ENCODE assay signal across 1 cellular context in the genomic region with DNA sequence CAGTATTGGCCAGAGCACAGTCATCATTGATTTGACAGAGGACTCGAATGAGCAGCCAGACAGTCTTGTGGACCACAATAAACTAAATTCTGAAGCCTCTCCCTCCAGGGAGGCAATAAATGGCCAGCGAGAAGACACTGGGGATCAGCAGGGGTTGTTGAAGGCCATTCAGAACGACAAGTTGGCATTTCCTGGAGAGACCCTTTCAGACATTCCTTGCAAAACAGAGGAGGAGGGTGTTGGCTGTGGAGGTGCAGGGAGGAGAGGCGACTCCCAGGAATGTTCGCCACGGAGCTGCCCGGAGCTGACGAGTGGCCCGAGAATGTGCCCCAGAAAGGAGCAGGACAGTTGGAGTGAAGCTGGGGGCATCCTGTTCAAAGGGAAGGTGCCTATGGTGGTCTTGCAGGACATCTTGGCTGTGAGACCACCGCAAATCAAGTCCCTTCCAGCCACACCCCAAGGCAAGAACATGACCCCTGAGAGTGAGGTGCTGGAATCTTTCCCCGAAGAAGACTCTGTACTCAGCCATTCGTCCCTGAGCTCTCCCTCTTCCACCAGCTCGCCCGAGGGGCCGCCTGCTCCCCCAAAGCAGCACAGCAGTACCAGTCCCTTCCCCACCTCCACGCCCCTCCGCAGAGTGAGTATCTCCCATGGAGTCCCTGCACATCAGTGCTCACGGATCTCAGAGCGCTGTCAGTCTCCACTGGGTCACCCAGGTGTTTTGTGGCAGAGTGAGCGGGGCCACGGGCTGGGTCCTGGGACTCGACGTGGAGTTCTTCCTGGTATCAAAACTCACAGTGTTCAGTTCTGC.
TF ChIP-seq lines count a peak whose summit lies in the region.

No MANE protein-coding gene starts in this region.

TF ChIP-seq in HepG2, 621 proteins besides CTCF, POLR2A, EP300 and RAD21 (continued from another document):
- TF ChIP-seq, protein P1, sequence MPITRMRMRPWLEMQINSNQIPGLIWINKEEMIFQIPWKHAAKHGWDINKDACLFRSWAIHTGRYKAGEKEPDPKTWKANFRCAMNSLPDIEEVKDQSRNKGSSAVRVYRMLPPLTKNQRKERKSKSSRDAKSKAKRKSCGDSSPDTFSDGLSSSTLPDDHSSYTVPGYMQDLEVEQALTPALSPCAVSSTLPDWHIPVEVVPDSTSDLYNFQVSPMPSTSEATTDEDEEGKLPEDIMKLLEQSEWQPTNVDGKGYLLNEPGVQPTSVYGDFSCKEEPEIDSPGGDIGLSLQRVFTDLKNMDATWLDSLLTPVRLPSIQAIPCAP (CRISPR knock-in tag; IDR thresholded peaks at IDR 0.05; ENCODE audit: low read depth): no peak
- TF ChIP-seq, protein P2, sequence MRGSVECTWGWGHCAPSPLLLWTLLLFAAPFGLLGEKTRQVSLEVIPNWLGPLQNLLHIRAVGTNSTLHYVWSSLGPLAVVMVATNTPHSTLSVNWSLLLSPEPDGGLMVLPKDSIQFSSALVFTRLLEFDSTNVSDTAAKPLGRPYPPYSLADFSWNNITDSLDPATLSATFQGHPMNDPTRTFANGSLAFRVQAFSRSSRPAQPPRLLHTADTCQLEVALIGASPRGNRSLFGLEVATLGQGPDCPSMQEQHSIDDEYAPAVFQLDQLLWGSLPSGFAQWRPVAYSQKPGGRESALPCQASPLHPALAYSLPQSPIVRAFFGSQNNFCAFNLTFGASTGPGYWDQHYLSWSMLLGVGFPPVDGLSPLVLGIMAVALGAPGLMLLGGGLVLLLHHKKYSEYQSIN (CRISPR knock-in tag; IDR thresholded peaks at IDR 0.05; ENCODE audit: borderline replicate concordance): no peak
- no peak for TF ChIP-seq MYC (CRISPR knock-in tag; IDR thresholded peaks at IDR 0.05; ENCODE audit: borderline replicate concordance)
